ENCODE assay signal across 15 cellular contexts in genomic region chr6:107198631-107199416, GRCh38.
DNase-seq lines count a peak whose midpoint lies in the region; ATAC-seq lines count a peak whose summit lies in the region.
"Had no signal": no experiment of that assay in that cellular context is flagged by ENCODE, and none has a peak within 500 bp of the region (broad histone marks: within the 10 kb centered on the region; RNA-seq: fewer than 3 reads in every experiment).

No MANE protein-coding gene starts in this region.

- no peaks in the 10 kb centered on the region for H3K9me3 Mint-ChIP-seq in activated CD4-positive, alpha-beta T cell treated with anti-CD3 and anti-CD28 coated beads for 36 hours (ENCODE audit: low read depth)
- no peaks in the 10 kb centered on the region for H3K9me3 Mint-ChIP-seq in activated naive CD4-positive, alpha-beta T cell treated with anti-CD3 and anti-CD28 coated beads, Interleukin-2, amount 50 U/mL, for 72 hours
- no peaks in the 10 kb centered on the region for H3K9me3 Mint-ChIP-seq in activated T-helper 17 cell treated with anti-CD3 and anti-CD28 coated beads, Interleukin-2, amount 50 U/mL, for 72 hours
- H3K9me3 Mint-ChIP-seq in stimulated activated effector memory CD8-positive, alpha-beta T cell treated with anti-CD3 and anti-CD28 coated beads, Interleukin-12 subunit alpha, Interleukin-12 subunit beta, amount 100 ng/mL, for 72 hours = no peaks in the 10 kb centered on the region
- H3K9me3 Mint-ChIP-seq: CD4-positive, CD25-positive, alpha-beta regulatory T cell; CD8-positive, alpha-beta T cell; HFFc6 had no signal

- no peak overlapping the region for H3K4me3 Mint-ChIP-seq in activated CD4-positive, alpha-beta T cell treated with anti-CD3 and anti-CD28 coated beads for 36 hours
- no peak overlapping the region for H3K4me3 Mint-ChIP-seq in activated T-helper 17 cell treated with anti-CD3 and anti-CD28 coated beads, Interleukin-2, amount 50 U/mL, for 72 hours
- H3K4me3 Mint-ChIP-seq in stimulated activated effector memory CD8-positive, alpha-beta T cell treated with anti-CD3 and anti-CD28 coated beads, Interleukin-12 subunit alpha, Interleukin-12 subunit beta, amount 100 ng/mL, for 72 hours = no peak overlapping the region
- H3K4me3 Mint-ChIP-seq: B cell; CD4-positive, CD25-positive, alpha-beta regulatory T cell; CD8-positive, alpha-beta T cell; HFFc6 had no signal

- no peak overlapping the region for H3K27ac Mint-ChIP-seq in activated CD4-positive, alpha-beta T cell treated with anti-CD3 and anti-CD28 coated beads for 36 hours
- no peak overlapping the region for H3K27ac Mint-ChIP-seq in activated naive CD4-positive, alpha-beta T cell treated with anti-CD3 and anti-CD28 coated beads, Interleukin-2, amount 50 U/mL, for 72 hours
- H3K27ac Mint-ChIP-seq in activated T-helper 17 cell treated with anti-CD3 and anti-CD28 coated beads, Interleukin-2, amount 50 U/mL, for 72 hours = no peak overlapping the region
- no peak overlapping the region for H3K27ac Mint-ChIP-seq in stimulated activated effector memory CD8-positive, alpha-beta T cell treated with anti-CD3 and anti-CD28 coated beads, Interleukin-12 subunit alpha, Interleukin-12 subunit beta, amount 100 ng/mL, for 72 hours
- H3K27ac Mint-ChIP-seq: B cell; CD4-positive, CD25-positive, alpha-beta regulatory T cell; CD8-positive, alpha-beta T cell; HFFc6 had no signal

- intact Hi-C loops in activated CD4-positive, alpha-beta T cell treated with anti-CD3 and anti-CD28 coated beads for 36 hours (cut with DNase I, micrococcal nuclease) = no loop called here

- H3K36me3 Mint-ChIP-seq in activated CD4-positive, alpha-beta T cell treated with anti-CD3 and anti-CD28 coated beads for 36 hours (ENCODE audit: low read depth) = peaks cover 2% of the 10 kb centered on the region
- H3K36me3 Mint-ChIP-seq in activated naive CD4-positive, alpha-beta T cell treated with anti-CD3 and anti-CD28 coated beads, Interleukin-2, amount 50 U/mL, for 72 hours = no peaks in the 10 kb centered on the region
- peaks cover 19% of the 10 kb centered on the region for H3K36me3 Mint-ChIP-seq in activated T-helper 17 cell treated with anti-CD3 and anti-CD28 coated beads, Interleukin-2, amount 50 U/mL, for 72 hours (ENCODE audit: low read depth)
- peaks cover 11% of the 10 kb centered on the region for H3K36me3 Mint-ChIP-seq in stimulated activated effector memory CD8-positive, alpha-beta T cell treated with anti-CD3 and anti-CD28 coated beads, Interleukin-12 subunit alpha, Interleukin-12 subunit beta, amount 100 ng/mL, for 72 hours

- no peaks in the 10 kb centered on the region for H3K4me1 Mint-ChIP-seq in activated CD4-positive, alpha-beta T cell treated with anti-CD3 and anti-CD28 coated beads for 36 hours
- H3K4me1 Mint-ChIP-seq in activated T-helper 17 cell treated with anti-CD3 and anti-CD28 coated beads, Interleukin-2, amount 50 U/mL, for 72 hours = no peaks in the 10 kb centered on the region
- H3K4me1 Mint-ChIP-seq in stimulated activated effector memory CD8-positive, alpha-beta T cell treated with anti-CD3 and anti-CD28 coated beads, Interleukin-12 subunit alpha, Interleukin-12 subunit beta, amount 100 ng/mL, for 72 hours = no peaks in the 10 kb centered on the region
- H3K4me1 Mint-ChIP-seq: B cell; CD4-positive, CD25-positive, alpha-beta regulatory T cell had no signal

- CTCF ChIA-PET in activated CD4-positive, alpha-beta T cell treated with anti-CD3 and anti-CD28 coated beads for 36 hours (lab: Charles Lee) = interaction anchor here (0.5 to 1.1 kb wide), 4 partner anchors 12 to 81 kb away, joined by 3 read pairs; no protein-coding TSS in a partner anchor

- no peak for DNase-seq in activated CD4-positive, alpha-beta T cell treated with anti-CD3 and anti-CD28 coated beads for 36 hours
- DNase-seq in activated CD4-positive, alpha-beta T cell treated with anti-CD3 and anti-CD28 coated beads for 1 hour = no peak
- no peak for DNase-seq in activated naive CD4-positive, alpha-beta T cell treated with anti-CD3 and anti-CD28 coated beads, Interleukin-2, amount 50 U/mL, for 72 hours (ENCODE audit: low spot score in 2 of 2)
- no peak for DNase-seq in activated naive CD4-positive, alpha-beta T cell (lab: John Stamatoyannopoulos, UW)
- no peak for DNase-seq in stimulated activated effector memory CD8-positive, alpha-beta T cell treated with anti-CD3 and anti-CD28 coated beads, Interleukin-12 subunit alpha, Interleukin-12 subunit beta, amount 100 ng/mL, for 72 hours (ENCODE audit: low spot score in 2 of 2)
- DNase-seq: Caco-2; CD4-positive, CD25-positive, alpha-beta regulatory T cell; CD8-positive, alpha-beta T cell; DMS153; DND-41; GOT3; HFFc6 had no signal

- POLR2A ChIA-PET in activated CD4-positive, alpha-beta T cell treated with anti-CD3 and anti-CD28 coated beads for 36 hours (lab: Charles Lee) = no interaction called here

- peak; percentile 78 for ATAC-seq in activated CD4-positive, alpha-beta T cell treated with anti-CD3 and anti-CD28 coated beads for 36 hours
- ATAC-seq in activated naive CD4-positive, alpha-beta T cell treated with anti-CD3 and anti-CD28 coated beads, Interleukin-2, amount 50 U/mL, for 72 hours = peak; percentile 62 to 68
- ATAC-seq in activated T-helper 17 cell treated with anti-CD3 and anti-CD28 coated beads, Interleukin-2, amount 50 U/mL, for 72 hours (replicated peaks) = peak; percentile 35
- peak; percentile 68 for ATAC-seq in stimulated activated effector memory CD8-positive, alpha-beta T cell treated with anti-CD3 and anti-CD28 coated beads, Interleukin-12 subunit alpha, Interleukin-12 subunit beta, amount 100 ng/mL, for 72 hours
- ATAC-seq in HG03175 (IDR thresholded peaks at IDR 0.05; ENCODE audit: unreplicated experiment) = no peak
- ATAC-seq: CD8-positive, alpha-beta T cell had no signal

- no peaks in the 10 kb centered on the region for H3K27me3 Mint-ChIP-seq in activated CD4-positive, alpha-beta T cell treated with anti-CD3 and anti-CD28 coated beads for 36 hours
- H3K27me3 Mint-ChIP-seq in activated T-helper 17 cell treated with anti-CD3 and anti-CD28 coated beads, Interleukin-2, amount 50 U/mL, for 72 hours = no peaks in the 10 kb centered on the region
- H3K27me3 Mint-ChIP-seq: B cell; CD4-positive, CD25-positive, alpha-beta regulatory T cell had no signal
